10 cellular contexts compared by ENCODE assay signal in the genomic region with DNA sequence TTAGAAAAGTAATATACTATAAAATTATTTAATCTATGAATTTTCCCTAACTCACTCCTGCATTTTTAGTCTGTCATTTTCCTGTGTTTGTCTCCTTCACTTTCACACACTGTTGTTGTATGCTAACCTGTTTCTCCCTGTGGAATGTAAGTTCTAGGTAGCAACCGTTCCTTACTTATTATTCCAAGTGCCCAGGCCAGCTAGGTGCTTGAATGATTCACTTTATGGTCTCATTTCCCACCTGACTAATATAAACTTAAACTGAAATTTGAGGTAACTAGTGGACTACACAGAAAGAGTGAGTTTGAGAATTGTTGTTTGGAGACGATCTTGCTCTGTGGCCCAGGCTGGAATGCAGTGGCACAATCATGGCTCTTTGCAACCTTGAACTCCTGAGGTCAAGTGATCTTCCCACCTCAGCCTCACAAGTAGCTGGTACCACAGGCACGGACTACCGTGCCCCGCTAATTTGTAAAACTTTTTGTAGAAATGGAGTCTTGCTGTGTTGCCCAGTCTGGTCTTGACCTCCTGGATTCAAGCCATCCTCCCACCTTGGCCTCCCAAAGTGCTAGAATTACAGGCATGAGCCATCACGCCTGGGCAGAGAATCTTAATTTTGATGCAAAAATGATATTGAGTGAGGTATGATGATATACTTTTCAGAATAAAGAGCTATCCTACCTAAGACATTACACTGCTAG. TPM values are rescaled to one million over a fixed set of nuclear protein-coding genes. Genes with fewer than 3 reads are reported as not detected.
DNase-seq lines count a peak whose midpoint lies in the region; ATAC-seq, FAIRE-seq and TF ChIP-seq lines count a peak whose summit lies in the region.
"Had no signal": no experiment of that assay in that cellular context is flagged by ENCODE, and none has a peak within 500 bp of the region (broad histone marks: within the 10 kb centered on the region; RNA-seq: fewer than 3 reads in every experiment).

No MANE protein-coding gene starts in this region.

- CTCF ChIA-PET in HepG2 (lab: Yijun Ruan, JAX; ENCODE audit: low intra/inter-chr PET ratio, low total read pairs), result no interaction called here

- TF ChIP-seq CTCF in HepG2 (CRISPR knock-in tag; IDR thresholded peaks at IDR 0.05), result no peak
- TF ChIP-seq CTCF in thoracic aorta (IDR thresholded peaks at IDR 0.05), result no peak

- H3K27ac ChIP-seq in HepG2 (ENCODE audit: extremely low read length, insufficient read depth, low read length), result no peak overlapping the region
- no peak overlapping the region for H3K27ac ChIP-seq in thoracic aorta

- TF ChIP-seq RAD21 in HepG2 (CRISPR knock-in tag; IDR thresholded peaks at IDR 0.05), result no peak

- WGBS in HepG2 (ENCODE audit: low lambda C conversion rate), result 63% methylated on average over 5 of the region's 6 CpGs

- peak overlapping the region; percentile 88; the same call in 1 of the 2 replicates for H3K9ac ChIP-seq in HepG2 (ENCODE audit: insufficient read depth, low read depth, low read length)

- H3K4me3 ChIP-seq in HepG2 (replicated peaks in 1 of 3; ENCODE audit: insufficient read depth in 1 of 3, low read depth in 2 of 3, low read length in 3 of 3), result peak overlapping the region in 2 of 3 experiments; percentile 30 to 90; a peak in 2 of 6 replicates
- H3K4me3 ChIP-seq in thoracic aorta, result peak overlapping the region; percentile 96

- TF ChIP-seq EP300 in HepG2 (IDR thresholded peaks at IDR 0.05; ENCODE audit: low read depth in 2 of 2, low read length in 2 of 2) (no peak), HepG2 (CRISPR knock-in tag; IDR thresholded peaks at IDR 0.05; ENCODE audit: borderline replicate concordance) (no peak)

- H3K9me3 ChIP-seq in HepG2 (ENCODE audit: low read length), result no peaks in the 10 kb centered on the region
- no peaks in the 10 kb centered on the region for H3K9me3 ChIP-seq in thoracic aorta

- peak overlapping the region; percentile 90 for H3K4me3 Mint-ChIP-seq in activated naive CD4-positive, alpha-beta T cell treated with anti-CD3 and anti-CD28 coated beads, Interleukin-2, amount 50 U/mL, for 24 hours
- peak overlapping the region; percentile 91 for H3K4me3 Mint-ChIP-seq in activated T-helper 17 cell treated with anti-CD3 and anti-CD28 coated beads, Interleukin-2, amount 50 U/mL, for 72 hours

- H3K36me3 ChIP-seq in HepG2 (replicated peaks in 1 of 2; ENCODE audit: control insufficient read depth in 1 of 2, insufficient read depth in 2 of 2, low read length in 2 of 2) (0 out of 5 replicates have a peak, but pooled peaks cover 0 to 5% of the 10 kb centered on the region in 2 experiments), thoracic aorta (no peaks in the 10 kb centered on the region)

- H3K4me1 ChIP-seq in HepG2 (ENCODE audit: insufficient read depth, low read length) (peaks cover 34% of the 10 kb centered on the region), thoracic aorta (ENCODE audit: control insufficient read depth in 1 of 2, low read depth in 2 of 2) (peaks cover 14 to 26% of the 10 kb centered on the region in 2 donors)

- peak overlapping the region; percentile 47 for H3K27ac Mint-ChIP-seq in activated naive CD4-positive, alpha-beta T cell treated with anti-CD3 and anti-CD28 coated beads, Interleukin-2, amount 50 U/mL, for 24 hours
- no peak overlapping the region for H3K27ac Mint-ChIP-seq in activated T-helper 17 cell treated with anti-CD3 and anti-CD28 coated beads, Interleukin-2, amount 50 U/mL, for 72 hours

- peaks cover 52% of the 10 kb centered on the region for H3K4me1 Mint-ChIP-seq in activated naive CD4-positive, alpha-beta T cell treated with anti-CD3 and anti-CD28 coated beads, Interleukin-2, amount 50 U/mL, for 24 hours
- H3K4me1 Mint-ChIP-seq in activated T-helper 17 cell treated with anti-CD3 and anti-CD28 coated beads, Interleukin-2, amount 50 U/mL, for 72 hours, result peaks cover 14% of the 10 kb centered on the region

- no peaks in the 10 kb centered on the region for H3K27me3 Mint-ChIP-seq in activated naive CD4-positive, alpha-beta T cell treated with anti-CD3 and anti-CD28 coated beads, Interleukin-2, amount 50 U/mL, for 24 hours
- no peaks in the 10 kb centered on the region for H3K27me3 Mint-ChIP-seq in activated T-helper 17 cell treated with anti-CD3 and anti-CD28 coated beads, Interleukin-2, amount 50 U/mL, for 72 hours

- ATAC-seq in activated T-helper 17 cell treated with anti-CD3 and anti-CD28 coated beads, Interleukin-2, amount 50 U/mL, for 72 hours (replicated peaks), result no peak
- ATAC-seq in HepG2 (no peak), thoracic aorta (ENCODE audit: insufficient number of reproducible peaks, low FRiP score, low read depth) (no peak), GM18498 (IDR thresholded peaks at IDR 0.05; ENCODE audit: unreplicated experiment) (no peak)

- no peak overlapping the region for H2AFZ ChIP-seq in HepG2 (ENCODE audit: low read length)

- no peak for DNase-seq in activated naive CD4-positive, alpha-beta T cell treated with Interleukin-2 at 50 U/mL for 16 hours
- DNase-seq in HepG2 (ENCODE audit: low spot score), result no peak
- no peak for DNase-seq in thoracic aorta (ENCODE audit: low spot score)
- DNase-seq in amygdala (lab: John Stamatoyannopoulos, UW), result no peak
- DNase-seq in G401 (ENCODE audit: low spot score), result no peak

- POLR2A ChIA-PET in HepG2 (lab: Yijun Ruan, JAX), result interaction anchor here (1.8 kb wide), 1 partner anchor 25 kb away, joined by 4 read pairs; no protein-coding TSS in a partner anchor

- no peaks in the 10 kb centered on the region for H3K9me3 Mint-ChIP-seq in activated naive CD4-positive, alpha-beta T cell treated with anti-CD3 and anti-CD28 coated beads, Interleukin-2, amount 50 U/mL, for 24 hours
- no peaks in the 10 kb centered on the region for H3K9me3 Mint-ChIP-seq in activated T-helper 17 cell treated with anti-CD3 and anti-CD28 coated beads, Interleukin-2, amount 50 U/mL, for 72 hours

- peaks cover 2% of the 10 kb centered on the region for H3K36me3 Mint-ChIP-seq in activated naive CD4-positive, alpha-beta T cell treated with anti-CD3 and anti-CD28 coated beads, Interleukin-2, amount 50 U/mL, for 24 hours
- no peaks in the 10 kb centered on the region for H3K36me3 Mint-ChIP-seq in activated T-helper 17 cell treated with anti-CD3 and anti-CD28 coated beads, Interleukin-2, amount 50 U/mL, for 72 hours (ENCODE audit: low read depth)

- TF ChIP-seq POLR2A in HepG2 (IDR thresholded peaks at IDR 0.05; ENCODE audit: insufficient read depth in 1 of 2, low read depth in 2 of 2, low read length in 2 of 2), result no peak

- H4K20me1 ChIP-seq in HepG2 (ENCODE audit: insufficient read depth, low read length), result no peaks in the 10 kb centered on the region; the same call in 1 of the 2 replicates

- FAIRE-seq in HepG2 (lab: Jason Lieb, UNC), result peak; percentile 32
- FAIRE-seq: frontal cortex, TTC549 had no signal

- intact Hi-C loops in HepG2 (cut with micrococcal nuclease; ENCODE audit: unreplicated experiment), result loop anchor here (2.0 kb wide), 1 partner anchor 27 kb away; no protein-coding TSS in a partner anchor

- in situ Hi-C loops in HepG2 (cut with HindIII; ENCODE audit: extremely low pct_ligation_motif_present, low pct_unique_long_range_greater_than_20kb), result no loop called here
- in situ Hi-C loops in G401 (cut with HindIII; ENCODE audit: low sequenced_read_pairs), result no loop called here

- peaks cover 24% of the 10 kb centered on the region for H3K79me2 ChIP-seq in HepG2 (ENCODE audit: insufficient read depth, low read length)

- peak overlapping the region; percentile 96 for H3K4me2 ChIP-seq in HepG2 (ENCODE audit: low read depth, low read length)

- no TSS peak for BruUV-seq in HepG2 (replicated peaks; lab: Mats Ljungman, UMichigan)

- no peaks in the 10 kb centered on the region; a peak in 2 of 5 replicates for H3K27me3 ChIP-seq in HepG2 (ENCODE audit: control insufficient read depth in 1 of 2, insufficient read depth in 2 of 2, low read length in 2 of 2)
- no peaks in the 10 kb centered on the region for H3K27me3 ChIP-seq in thoracic aorta (replicated peaks; ENCODE audit: insufficient read depth)

RNA-seq across cellular contexts. Expression of gene ZYG11B, which starts 1.9 kb away (rescaled TPM):
- 10 to 100 TPM; 10.0 to 12.7 TPM for total RNA-seq in activated T-helper 17 cell treated with anti-CD3 and anti-CD28 coated beads, Interleukin-2, amount 50 U/mL, for 72 hours
- total RNA-seq in HepG2 (2016; rRNA removed; fragmentation: Illumina TruSeq; extraction: Trizol) (17.9 and 28.1 TPM in 2 replicates), thoracic aorta (10 to 100 TPM; 41.6 to 46.8 TPM)
- total RNA-seq in HepG2 (2016; cell fraction: cytosol; rRNA removed; fragmentation: Illumina TruSeq; extraction: Trizol; ENCODE audit: low read depth), result 2.2 and 2.5 TPM in 2 replicates
- 18.2 and 27.0 TPM in 2 replicates for total RNA-seq in HepG2 (2016; cell fraction: insoluble cytoplasmic fraction; rRNA removed; fragmentation: Illumina TruSeq; extraction: Trizol)
- total RNA-seq in HepG2 (2016; cell fraction: membrane; rRNA removed; fragmentation: Illumina TruSeq; extraction: Trizol), result 8.1 and 8.3 TPM in 2 replicates
- 17.9 and 18.0 TPM in 2 replicates for total RNA-seq in HepG2 (2016; cell fraction: nucleus; rRNA removed; fragmentation: Illumina TruSeq; extraction: Trizol)
- polyA plus RNA-seq in HepG2 (2011; rRNA removed), result 6.4 and 6.9 TPM in 2 replicates
- polyA plus RNA-seq in HepG2 (2011; cell fraction: cytosol; rRNA removed), result 3.3 and 4.9 TPM in 2 replicates
- polyA plus RNA-seq in HepG2 (2011; cell fraction: nucleus; rRNA removed), result 3.6 and 4.2 TPM in 2 replicates
- 3.8 and 5.0 TPM in 2 replicates for polyA plus RNA-seq in HepG2 (2012)
- polyA plus RNA-seq in HepG2 (2016; cell fraction: cytosol; fragmentation: Illumina TruSeq; extraction: Trizol; ENCODE audit: low read depth), result 0.28 and 0.43 TPM in 2 replicates
- 9.8 and 10.7 TPM in 2 replicates for polyA plus RNA-seq in HepG2 (2016; cell fraction: insoluble cytoplasmic fraction; fragmentation: Illumina TruSeq; extraction: Trizol; ENCODE audit: low read depth)
- 1.7 and 1.8 TPM in 2 replicates for polyA plus RNA-seq in HepG2 (2016; cell fraction: membrane; fragmentation: Illumina TruSeq; extraction: Trizol; ENCODE audit: low read depth)
- 8.2 and 8.3 TPM in 2 replicates for polyA plus RNA-seq in HepG2 (2016; cell fraction: nucleus; fragmentation: Illumina TruSeq; extraction: Trizol; ENCODE audit: insufficient read depth, low read depth)
- 23.6 and 31.5 TPM in 2 replicates for polyA minus RNA-seq in HepG2 (2011; rRNA and poly(A)+ RNA removed; ENCODE audit: low replicate concordance)
- polyA minus RNA-seq in HepG2 (2011; cell fraction: cytosol; rRNA and poly(A)+ RNA removed), result 10.2 and 11.1 TPM in 2 replicates
- polyA minus RNA-seq in HepG2 (2011; cell fraction: nucleus; rRNA and poly(A)+ RNA removed), result 26.4 and 34.1 TPM in 2 replicates
- total RNA-seq in G401 (2014; rRNA removed; shearing (Covaris generic)), result 9.4 and 15.8 TPM in 2 replicates

RNA-seq across cellular contexts. Expression of gene COA7, which starts 30.0 kb away (rescaled TPM):
- total RNA-seq in activated T-helper 17 cell treated with anti-CD3 and anti-CD28 coated beads, Interleukin-2, amount 50 U/mL, for 72 hours, result 10 to 100 TPM; 13.7 to 32.8 TPM
- total RNA-seq in HepG2 (2016; rRNA removed; fragmentation: Illumina TruSeq; extraction: Trizol) (30.4 and 60.7 TPM in 2 replicates), thoracic aorta (1 to 10 TPM; 4.6 to 9.9 TPM)
- total RNA-seq in HepG2 (2016; cell fraction: cytosol; rRNA removed; fragmentation: Illumina TruSeq; extraction: Trizol; ENCODE audit: low read depth), result 7.9 and 8.2 TPM in 2 replicates
- total RNA-seq in HepG2 (2016; cell fraction: insoluble cytoplasmic fraction; rRNA removed; fragmentation: Illumina TruSeq; extraction: Trizol), result 35.7 and 61.3 TPM in 2 replicates
- total RNA-seq in HepG2 (2016; cell fraction: membrane; rRNA removed; fragmentation: Illumina TruSeq; extraction: Trizol), result 21.1 and 21.8 TPM in 2 replicates
- 11.9 and 13.9 TPM in 2 replicates for total RNA-seq in HepG2 (2016; cell fraction: nucleus; rRNA removed; fragmentation: Illumina TruSeq; extraction: Trizol)
- polyA plus RNA-seq in HepG2 (2011; rRNA removed), result 12.3 and 13.7 TPM in 2 replicates
- polyA plus RNA-seq in HepG2 (2011; cell fraction: cytosol; rRNA removed), result 14.4 and 15.5 TPM in 2 replicates
- 3.6 and 5.4 TPM in 2 replicates for polyA plus RNA-seq in HepG2 (2011; cell fraction: nucleus; rRNA removed)
- 23.9 and 27.0 TPM in 2 replicates for polyA plus RNA-seq in HepG2 (2012)
- 6.2 and 6.5 TPM in 2 replicates for polyA plus RNA-seq in HepG2 (2016; cell fraction: cytosol; fragmentation: Illumina TruSeq; extraction: Trizol; ENCODE audit: low read depth)
- 52.4 and 54.7 TPM in 2 replicates for polyA plus RNA-seq in HepG2 (2016; cell fraction: insoluble cytoplasmic fraction; fragmentation: Illumina TruSeq; extraction: Trizol; ENCODE audit: low read depth)
- polyA plus RNA-seq in HepG2 (2016; cell fraction: membrane; fragmentation: Illumina TruSeq; extraction: Trizol; ENCODE audit: low read depth), result 13.1 and 13.3 TPM in 2 replicates
- polyA plus RNA-seq in HepG2 (2016; cell fraction: nucleus; fragmentation: Illumina TruSeq; extraction: Trizol; ENCODE audit: insufficient read depth, low read depth), result 24.3 and 25.2 TPM in 2 replicates
- polyA minus RNA-seq in HepG2 (2011; rRNA and poly(A)+ RNA removed; ENCODE audit: low replicate concordance), result 20.8 and 60.9 TPM in 2 replicates
- 6.9 and 10.1 TPM in 2 replicates for polyA minus RNA-seq in HepG2 (2011; cell fraction: cytosol; rRNA and poly(A)+ RNA removed)
- polyA minus RNA-seq in HepG2 (2011; cell fraction: nucleus; rRNA and poly(A)+ RNA removed), result 4.2 and 6.1 TPM in 2 replicates
- 13.2 and 20.8 TPM in 2 replicates for total RNA-seq in G401 (2014; rRNA removed; shearing (Covaris generic))
